In the genomic region with DNA sequence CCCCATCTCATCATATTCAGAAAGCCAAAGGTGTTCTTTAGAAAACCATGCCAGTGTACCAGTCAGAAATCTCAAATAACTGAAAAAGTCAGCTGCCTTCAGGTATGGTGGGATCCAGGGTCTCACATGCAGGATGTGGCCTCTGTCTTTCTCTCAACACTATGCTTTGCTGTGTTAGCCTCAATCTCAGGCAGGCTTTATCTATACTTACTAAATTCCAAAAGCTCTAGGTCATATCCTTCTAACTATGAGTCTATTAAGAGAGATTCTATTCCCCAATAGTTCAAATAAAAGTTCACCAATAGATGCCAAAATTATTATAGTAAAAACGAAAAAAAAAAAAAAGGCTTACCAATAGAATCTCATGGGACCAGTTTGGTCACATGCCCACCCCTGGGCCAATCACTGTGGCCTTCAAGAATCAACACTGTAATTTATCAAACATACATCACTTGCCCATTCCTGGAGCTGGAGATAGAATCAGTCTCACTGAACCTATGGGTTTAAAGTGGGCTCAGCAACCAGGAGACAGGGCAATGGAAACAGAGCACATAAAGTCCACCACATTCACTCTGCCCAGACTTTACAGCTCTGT, we compare ENCODE assay signal across 17 cellular contexts. TPM values are rescaled to one million over a fixed set of nuclear protein-coding genes. Genes with fewer than 3 reads are reported as not detected.
DNase-seq lines count a peak whose midpoint lies in the region; ATAC-seq and TF ChIP-seq lines count a peak whose summit lies in the region.
"Had no signal": no experiment of that assay in that cellular context is flagged by ENCODE, and none has a peak within 500 bp of the region (broad histone marks: within the 10 kb centered on the region; RNA-seq: fewer than 3 reads in every experiment).

No MANE protein-coding gene starts in this region.

- WGBS in heart left ventricle, 4 donors, result 38 to 53% (median 43%) methylated on average over 1 of the region's 1 CpG
- no CpG with 5 or more reads among the region's 1 CpG for WGBS in IMR-90 (ENCODE audit: extremely low coverage in 2 of 2, insufficient read length in 1 of 2), 2 experiments
- WGBS in psoas muscle, 3 donors, result 32 to 54% (median 50%) methylated on average over 1 of the region's 1 CpG

- H3K4me1 ChIP-seq in heart left ventricle, result peaks cover 0 to 41% (median 24%) of the 10 kb centered on the region in 12 donors
- peaks cover 25% of the 10 kb centered on the region for H3K4me1 ChIP-seq in IMR-90 (ENCODE audit: control insufficient read depth, insufficient read depth, low read length)
- peaks cover 15% of the 10 kb centered on the region for H3K4me1 ChIP-seq in psoas muscle

- dilution Hi-C loops in IMR-90 (cut with HindIII; ENCODE audit: low sequenced_read_pairs, unreplicated experiment), result no loop called here

- H3K36me3 ChIP-seq in heart left ventricle (no peaks in the 10 kb centered on the region), IMR-90 (ENCODE audit: control insufficient read depth, insufficient read depth, low read length) (no peaks in the 10 kb centered on the region), psoas muscle (ENCODE audit: insufficient read depth in 1 of 2, low read depth in 1 of 2) (no peaks in the 10 kb centered on the region), MG63 (no peaks in the 10 kb centered on the region)
- H3K36me3 ChIP-seq: BLaER1 treated with 17β-estradiol and CSF1 and Interleukin-3, amounts not matched to agents 10 nM and 100 nM had no signal

- TF ChIP-seq CTCF in heart left ventricle (IDR thresholded peaks at IDR 0.05) (no peak), IMR-90 (conservative IDR thresholded peaks at IDR 0.05; ENCODE audit: low read depth, low read length) (no peak), psoas muscle (IDR thresholded peaks at IDR 0.05) (no peak)

- H2BK5ac ChIP-seq in IMR-90 (ENCODE audit: low read depth, low read length, poor library complexity, severe bottlenecking), result peak overlapping the region; percentile 12

- no peak overlapping the region for H3K9ac ChIP-seq in IMR-90 (ENCODE audit: low read depth, low read length)
- H3K9ac ChIP-seq: BLaER1 treated with 17β-estradiol and CSF1 and Interleukin-3, amounts not matched to agents 10 nM and 100 nM had no signal

- H3K79me1 ChIP-seq in IMR-90 (ENCODE audit: low read depth in 1 of 2, low read length in 2 of 2), result no peaks in the 10 kb centered on the region

- H3K4me2 ChIP-seq in IMR-90 (ENCODE audit: low read depth, low read length), result no peak overlapping the region
- H3K4me2 ChIP-seq: BLaER1 treated with 17β-estradiol and CSF1 and Interleukin-3, amounts not matched to agents 10 nM and 100 nM had no signal

- peak overlapping the region; percentile 82; the same call in 2 of the 3 replicates for H2BK15ac ChIP-seq in IMR-90 (ENCODE audit: low read depth, low read length)

- peak overlapping the region; percentile 88 for H2BK20ac ChIP-seq in IMR-90 (ENCODE audit: low read depth, low read length)

- POLR2A ChIA-PET in IMR-90 (lab: Charles Lee; ENCODE audit: unreplicated experiment), result interaction anchor here (0.6 kb wide), 1 partner anchor 25 kb away, joined by 6 read pairs; no protein-coding TSS in a partner anchor

- peak overlapping the region; percentile 30; the same call in 1 of the 2 replicates for H4K91ac ChIP-seq in IMR-90 (ENCODE audit: insufficient read depth, low read depth, low read length)

- H3K27me3 ChIP-seq in heart left ventricle, result no peaks in the 10 kb centered on the region
- no peaks in the 10 kb centered on the region for H3K27me3 ChIP-seq in IMR-90 (ENCODE audit: control insufficient read depth, insufficient read depth, low read length)
- H3K27me3 ChIP-seq in psoas muscle (ENCODE audit: insufficient read depth in 3 of 3, low read length in 2 of 3), result no peaks in the 10 kb centered on the region
- H3K27me3 ChIP-seq in MG63, result no peaks in the 10 kb centered on the region
- H3K27me3 ChIP-seq: BLaER1 treated with 17β-estradiol and CSF1 and Interleukin-3, amounts not matched to agents 10 nM and 100 nM had no signal

- H3K18ac ChIP-seq in IMR-90 (ENCODE audit: low read depth, low read length), result peak overlapping the region; percentile 65

- TF ChIP-seq POLR2A in heart left ventricle (IDR thresholded peaks at IDR 0.05), result no peak
- TF ChIP-seq POLR2A in IMR-90 (IDR thresholded peaks at IDR 0.05; ENCODE audit: low read depth, low read length), result no peak

- H2AFZ ChIP-seq in IMR-90 (replicated peaks; ENCODE audit: low read length, poor library complexity), result peak overlapping the region; percentile 49

- H4K8ac ChIP-seq in IMR-90 (ENCODE audit: low read depth in 2 of 2, low read length in 2 of 2), result peak overlapping the region; percentile 23 to 70; a peak in 2 of 4 replicates

- H3K4ac ChIP-seq in IMR-90 (ENCODE audit: low read depth, low read length), result peak overlapping the region; percentile 64

- peak overlapping the region; percentile 52 for H4K5ac ChIP-seq in IMR-90 (ENCODE audit: low read depth, low read length)

- no peaks in the 10 kb centered on the region for H4K20me1 ChIP-seq in IMR-90 (ENCODE audit: insufficient read depth, low read length)
- H4K20me1 ChIP-seq: BLaER1 treated with 17β-estradiol and CSF1 and Interleukin-3, amounts not matched to agents 10 nM and 100 nM had no signal

- BruUV-seq in IMR-90 (replicated peaks; lab: Mats Ljungman, UMichigan), result no TSS peak

- ATAC-seq in heart left ventricle (no peak), IMR-90 (ENCODE audit: low read depth) (0 out of 2 replicates have a peak, but pooled peaks have one; percentile 10), psoas muscle (no peak), GM18858 (IDR thresholded peaks at IDR 0.05; ENCODE audit: unreplicated experiment) (no peak)

- H3K9me3 ChIP-seq in heart left ventricle (peaks cover 0 to 11% (median 1%) of the 10 kb centered on the region in 12 donors), IMR-90 (ENCODE audit: control insufficient read depth, insufficient read depth, low read length) (peaks cover 5% of the 10 kb centered on the region), psoas muscle (no peaks in the 10 kb centered on the region), MG63 (no peaks in the 10 kb centered on the region)

- H3K9me1 ChIP-seq in IMR-90 (ENCODE audit: insufficient read depth, low read length), result peaks cover 11% of the 10 kb centered on the region

- CTCF ChIA-PET in IMR-90 (lab: Yijun Ruan, JAX), result interaction anchor here (0.7 kb wide), 1 partner anchor 86 kb away, joined by 3 read pairs; no protein-coding TSS in a partner anchor

- no peak for DNase-seq in heart left ventricle
- DNase-seq in cardiac septum (ENCODE audit: low spot score), result no peak
- DNase-seq in IMR-90, result peak; percentile 51
- no peak for DNase-seq in epithelial cell of prostate (ENCODE audit: low read depth, low spot score)
- DNase-seq in psoas muscle, result no peak
- no peak for DNase-seq in MG63
- DNase-seq in Ammon's horn (ENCODE audit: low spot score), result no peak
- DNase-seq: 8988T, H7, NCI-H1048, NCI-H2227 treated with DMSO at 0.1 percent for 48 hours, NCI-H526 treated with DMSO at 0.1 percent for 48 hours, RPMI8226 had no signal

- intact Hi-C loops in heart left ventricle (cut with DNase I), result loop anchor here in 2 of 10 donors (5.0 kb wide), 2 partner anchors 47 to 52 kb away; a partner anchor contains a TSS
- intact Hi-C loops in cardiac septum (cut with DNase I), result loop anchor here (5.0 kb wide), 1 partner anchor 47 kb away; a partner anchor contains a TSS
- intact Hi-C loops in IMR-90 (cut with micrococcal nuclease), result no loop called here
- intact Hi-C loops in psoas muscle (cut with DNase I), result no loop called here

- no peak for TF ChIP-seq RAD21 in IMR-90 (IDR thresholded peaks at IDR 0.05; ENCODE audit: low read length)

- peak overlapping the region; percentile 47 to 95 (median 82) for H3K27ac ChIP-seq in heart left ventricle
- H3K27ac ChIP-seq in IMR-90 (ENCODE audit: insufficient read depth, low read length), result peak overlapping the region; percentile 17; the same call in 1 of the 2 replicates
- peak overlapping the region; percentile 56 for H3K27ac ChIP-seq in epithelial cell of prostate
- peak overlapping the region; percentile 67 for H3K27ac ChIP-seq in psoas muscle
- H3K27ac ChIP-seq: BLaER1 treated with 17β-estradiol and CSF1 and Interleukin-3, amounts not matched to agents 10 nM and 100 nM had no signal

- peak overlapping the region; percentile 56; the same call in 1 of the 2 replicates for H2AK5ac ChIP-seq in IMR-90 (ENCODE audit: low read depth, low read length)

- H2AK9ac ChIP-seq in IMR-90 (replicated peaks; ENCODE audit: low read depth, low read length, poor library complexity), result no peak overlapping the region

- no peak overlapping the region for H3K56ac ChIP-seq in IMR-90 (ENCODE audit: extremely low read depth, insufficient read depth, low read length)

- peak overlapping the region; percentile 8; the same call in 1 of the 2 replicates for H3K23ac ChIP-seq in IMR-90 (ENCODE audit: low read depth, low read length)

- peak overlapping the region; percentile 38 for H3K14ac ChIP-seq in IMR-90 (replicated peaks; ENCODE audit: low read depth, low read length)

- in situ Hi-C loops in IMR-90 (cut with MboI; ENCODE audit: low sequenced_read_pairs), result no loop called here

- H3K4me3 ChIP-seq in heart left ventricle (no peak overlapping the region), IMR-90 (ENCODE audit: insufficient read depth, low read depth, low read length) (no peak overlapping the region), psoas muscle (no peak overlapping the region), MG63 (no peak overlapping the region)
- H3K4me3 ChIP-seq: BLaER1 treated with 17β-estradiol and CSF1 and Interleukin-3, amounts not matched to agents 10 nM and 100 nM had no signal

- peak overlapping the region; percentile 76 for H2BK120ac ChIP-seq in IMR-90 (ENCODE audit: low read depth, low read length)

RNA-seq across cellular contexts. Expression of a gene that starts 38.0 kb away (rescaled TPM):
- total RNA-seq in heart left ventricle (10 to 100 TPM in 4 of 9 donors, 1 to 10 TPM in 5; 5.7 to 63.3 (median 9.9) TPM), cardiac septum (16.6 TPM), IMR-90 (2012; rRNA removed) (not detected in 2 replicates), psoas muscle (10 to 100 TPM in 1 of 4 donors, 1 to 10 TPM in 3; 3.5 to 17.0 (median 4.4) TPM)
- polyA plus RNA-seq in heart left ventricle (1 to 10 TPM; 1.1 to 8.9 TPM), IMR-90 (2012; rRNA removed) (not detected in 2 replicates), psoas muscle (1 to 10 TPM in 2 of 3 donors, under 1 TPM in 1; 0.75 to 3.3 (median 2.6) TPM)
- polyA plus RNA-seq in IMR-90 (2012; cell fraction: cytosol; rRNA removed), result 0.02 TPM in 1 of 2 replicates, not detected in the other
- polyA plus RNA-seq in IMR-90 (2012; cell fraction: nucleus; rRNA removed; ENCODE audit: low replicate concordance), result 0.04 TPM in 1 of 2 replicates, not detected in the other
- total RNA-seq in MG63 (2014; rRNA removed; shearing (Covaris generic); ENCODE audit: low replicate concordance), result not detected in 2 replicates
- total RNA-seq: HT-29, OCI-LY7 had no signal

RNA-seq across cellular contexts. Expression of a gene that starts 49.8 kb away (rescaled TPM):
- 10 to 100 TPM; 25.3 to 68.3 (median 33.1) TPM for total RNA-seq in heart left ventricle
- 10 to 100 TPM; 36.9 to 45.3 TPM for polyA plus RNA-seq in heart left ventricle
- total RNA-seq in cardiac septum, result 36.2 TPM
- 28.6 and 31.7 TPM in 2 replicates for total RNA-seq in IMR-90 (2012; rRNA removed)
- polyA plus RNA-seq in IMR-90 (2012; rRNA removed), result 68.0 and 71.4 TPM in 2 replicates
- 42.9 and 47.7 TPM in 2 replicates for polyA plus RNA-seq in IMR-90 (2012; cell fraction: cytosol; rRNA removed)
- polyA plus RNA-seq in IMR-90 (2012; cell fraction: nucleus; rRNA removed; ENCODE audit: low replicate concordance), result 157 and 165 TPM in 2 replicates
- 100 to 1,000 TPM in 2 of 4 donors, 10 to 100 TPM in 2; 63.9 to 288 (median 129) TPM for total RNA-seq in psoas muscle
- 100 to 1,000 TPM in 1 of 3 donors, 10 to 100 TPM in 2; 76.9 to 121 (median 79.9) TPM for polyA plus RNA-seq in psoas muscle
- total RNA-seq in MG63 (2014; rRNA removed; shearing (Covaris generic); ENCODE audit: low replicate concordance), result 39.4 and 86.8 TPM in 2 replicates

Comparison
In these comparisons a context has a peak if more than half of its experiments do, and no peak if none do; other contexts are left out.
1. H3K27ac ChIP-seq: peak in every context shown above with its lines; median percentile 82 in heart left ventricle; 67 in psoas muscle; 56 in epithelial cell of prostate; 17 in IMR-90.